In the genomic region with DNA sequence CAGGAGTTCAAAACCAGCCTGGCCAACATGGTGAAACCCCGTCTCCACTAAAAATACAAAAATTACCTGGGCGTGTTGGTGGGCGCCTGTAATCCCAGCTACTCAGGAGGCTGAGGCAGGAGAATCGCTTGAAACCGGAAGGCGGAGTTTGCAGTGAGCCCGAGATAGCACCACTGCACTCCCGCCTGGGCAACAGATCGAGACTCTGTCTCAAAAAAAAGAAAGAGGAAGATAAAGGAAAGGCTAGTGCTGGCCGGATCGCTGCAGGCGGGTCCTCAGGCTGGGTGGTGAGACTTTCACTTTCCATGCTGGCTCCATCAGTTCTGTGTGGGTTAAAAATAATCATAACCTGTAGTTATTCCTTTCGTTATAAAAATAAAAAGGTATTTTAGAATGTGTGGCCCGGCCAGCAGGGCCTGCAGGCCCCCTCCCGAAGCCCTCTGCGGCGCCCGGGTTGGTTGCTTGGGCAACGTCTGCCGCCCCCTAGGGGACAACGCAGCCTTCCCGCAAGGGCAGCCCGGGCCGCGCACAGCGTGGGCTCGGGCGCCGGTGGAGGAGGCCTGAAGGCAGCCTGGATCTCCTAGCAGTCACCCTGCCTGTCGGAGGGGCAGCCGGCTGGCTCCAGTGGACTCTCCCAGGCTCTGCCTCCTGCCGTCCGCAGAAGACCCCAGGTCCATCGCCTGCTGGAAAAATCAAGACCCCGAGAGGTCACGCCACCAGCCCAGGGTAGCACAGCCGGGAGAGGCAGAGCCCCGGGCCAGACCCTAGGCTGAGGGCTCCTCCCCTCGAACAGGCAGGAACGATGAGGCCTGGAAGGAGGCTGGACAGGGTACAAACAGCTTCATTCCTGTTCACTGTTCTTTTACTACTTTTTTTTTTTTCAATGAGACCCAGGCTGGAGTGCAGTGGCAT, we compare ENCODE assay signal across 1 cellular context.
TF ChIP-seq lines count a peak whose summit lies in the region.

No MANE protein-coding gene starts in this region.

TF ChIP-seq in endothelial cell of umbilical vein, 7 proteins besides CTCF, POLR2A, EP300 and RAD21:
- TF ChIP-seq JUN (IDR thresholded peaks at IDR 0.05; ENCODE audit: borderline replicate concordance, insufficient read depth, insufficient read length, low read depth) (no peak), GATA2 (IDR thresholded peaks at IDR 0.05; ENCODE audit: insufficient read depth, insufficient read length, low read depth, low read length) (no peak), MYC (IDR thresholded peaks at IDR 0.05; ENCODE audit: low read depth, low read length) (no peak), POLR2AphosphoS5 (IDR thresholded peaks at IDR 0.05; ENCODE audit: insufficient read depth, low read depth, low read length) (no peak), EZH2 (IDR thresholded peaks at IDR 0.05; ENCODE audit: borderline replicate concordance, low read depth, low read length, severe bottlenecking) (no peak), FOS (IDR thresholded peaks at IDR 0.05; ENCODE audit: borderline replicate concordance, insufficient read depth, low read length) (no peak)
- TF ChIP-seq, protein P1, sequence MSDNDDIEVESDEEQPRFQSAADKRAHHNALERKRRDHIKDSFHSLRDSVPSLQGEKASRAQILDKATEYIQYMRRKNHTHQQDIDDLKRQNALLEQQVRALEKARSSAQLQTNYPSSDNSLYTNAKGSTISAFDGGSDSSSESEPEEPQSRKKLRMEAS (IDR thresholded peaks at IDR 0.05; ENCODE audit: insufficient read depth, insufficient read length), result no peak
